ENCODE assay signal across 8 cellular contexts in genomic region chr15:74489518-74490338, GRCh38. TPM values are rescaled to one million over a fixed set of nuclear protein-coding genes. Genes with fewer than 3 reads are reported as not detected.
DNase-seq lines count a peak whose midpoint lies in the region; ATAC-seq and TF ChIP-seq lines count a peak whose summit lies in the region.

No MANE protein-coding gene starts in this region.

- H3K4me3 ChIP-seq in HL-60 (replicated peaks; ENCODE audit: insufficient read depth, low read length) (no peak overlapping the region), RWPE2 (ENCODE audit: severe bottlenecking) (no peak overlapping the region)

- no peaks in the 10 kb centered on the region for H3K4me1 ChIP-seq in RWPE2 (ENCODE audit: insufficient read depth, poor library complexity, severe bottlenecking)

- H3K9me3 Mint-ChIP-seq in glutamatergic neuron (ENCODE audit: unreplicated experiment), result no peaks in the 10 kb centered on the region

- TF ChIP-seq CTCF in HL-60 (IDR thresholded peaks at IDR 0.05; ENCODE audit: insufficient read depth, low read length), result peak; percentile 72
- peak; percentile 94 for TF ChIP-seq CTCF in RWPE2 (IDR thresholded peaks at IDR 0.05; ENCODE audit: poor library complexity, severe bottlenecking)
- TF ChIP-seq CTCF in glutamatergic neuron (IDR thresholded peaks at IDR 0.05; ENCODE audit: partially characterized antibody, unreplicated experiment), result peak; percentile 67

- H3K4me1 Mint-ChIP-seq in glutamatergic neuron (ENCODE audit: low read depth, unreplicated experiment), result peaks cover 4% of the 10 kb centered on the region

- H3K27ac ChIP-seq in HL-60 (replicated peaks), result no peak overlapping the region
- H3K27ac ChIP-seq in RWPE2 (ENCODE audit: poor library complexity, severe bottlenecking), result no peak overlapping the region

- no peaks in the 10 kb centered on the region for H3K36me3 Mint-ChIP-seq in glutamatergic neuron (ENCODE audit: unreplicated experiment)

- no peak overlapping the region for H3K4me3 Mint-ChIP-seq in glutamatergic neuron (ENCODE audit: unreplicated experiment)

- H3K36me3 ChIP-seq in RWPE2 (ENCODE audit: low read depth), result no peaks in the 10 kb centered on the region

- H3K9me3 ChIP-seq in RWPE2 (ENCODE audit: severe bottlenecking), result no peaks in the 10 kb centered on the region

- ATAC-seq in RWPE2 (ENCODE audit: low read depth) (peak; percentile 86), HG02623 (IDR thresholded peaks at IDR 0.05; ENCODE audit: unreplicated experiment) (no peak)

- peak overlapping the region; percentile 92 for H3K27ac Mint-ChIP-seq in glutamatergic neuron (ENCODE audit: unreplicated experiment)

- H3K27me3 Mint-ChIP-seq in glutamatergic neuron (ENCODE audit: unreplicated experiment), result no peaks in the 10 kb centered on the region

- DNase-seq in NCI-H187 (lab: John Stamatoyannopoulos, UW) (peak; percentile 6 to 8), NCI-H187 treated with DMSO at 0.1 percent for 48 hours (lab: John Stamatoyannopoulos, UW) (no peak), HL-60 (ENCODE audit: low read depth in 1 of 2, low spot score in 1 of 2) (peak in 1 of 2 experiments; percentile 58), RWPE2 (ENCODE audit: low spot score) (no peak), glutamatergic neuron (peak; percentile 83), renal cortical epithelial cell (ENCODE audit: low read depth) (peak; percentile 19)
- DNase-seq in activated gamma-delta T cell treated with anti-CD3 and anti-CD28 coated beads, Interleukin-2, amount 50 U/mL, for 16 hours (ENCODE audit: low read depth), result peak; percentile 67

- H3K27me3 ChIP-seq in HL-60 (ENCODE audit: insufficient read depth, poor library complexity, severe bottlenecking), result no peaks in the 10 kb centered on the region
- H3K27me3 ChIP-seq in RWPE2 (ENCODE audit: insufficient read depth, poor library complexity, severe bottlenecking), result no peaks in the 10 kb centered on the region

RNA-seq across cellular contexts. Expression of gene UBL7, which starts 28.8 kb away (rescaled TPM):
- total RNA-seq in glutamatergic neuron (ENCODE audit: unreplicated experiment) (62.6 TPM), renal cortical epithelial cell (31.2 and 40.3 TPM in 2 replicates)

RNA-seq across cellular contexts. Expression of gene ARID3B, which starts 51.3 kb away (rescaled TPM):
- total RNA-seq in glutamatergic neuron (ENCODE audit: unreplicated experiment) (154 TPM), renal cortical epithelial cell (1.7 and 3.1 TPM in 2 replicates)

RNA-seq across cellular contexts. Expression of gene SEMA7A, which starts 56.0 kb away (rescaled TPM):
- total RNA-seq in glutamatergic neuron (ENCODE audit: unreplicated experiment) (16.2 TPM), renal cortical epithelial cell (9.5 and 143 TPM in 2 replicates)

Comparison
In these comparisons a context has a peak if more than half of its experiments do, and no peak if none do; other contexts are left out.
1. DNase-seq: peak in NCI-H187 (2 of 2), activated gamma-delta T cell treated with anti-CD3 and anti-CD28 coated beads, Interleukin-2, amount 50 U/mL, for 16 hours (single experiment), glutamatergic neuron (single experiment) and renal cortical epithelial cell (single experiment); none in NCI-H187 treated with DMSO at 0.1 percent for 48 hours (single experiment) and RWPE2 (single experiment).
2. RNA of gene ARID3B, which starts 51.3 kb away (total RNA-seq): 154 TPM in glutamatergic neuron (single experiment); 1.7 to 3.1 TPM in renal cortical epithelial cell; every median in the first group is over 10 times any median in the second.
3. Peak in every context shown above with its lines, with median percentiles within 50 percentile points of each other: CTCF ChIP-seq.